Comparison of ENCODE assay signal across 17 cellular contexts in the genomic region with DNA sequence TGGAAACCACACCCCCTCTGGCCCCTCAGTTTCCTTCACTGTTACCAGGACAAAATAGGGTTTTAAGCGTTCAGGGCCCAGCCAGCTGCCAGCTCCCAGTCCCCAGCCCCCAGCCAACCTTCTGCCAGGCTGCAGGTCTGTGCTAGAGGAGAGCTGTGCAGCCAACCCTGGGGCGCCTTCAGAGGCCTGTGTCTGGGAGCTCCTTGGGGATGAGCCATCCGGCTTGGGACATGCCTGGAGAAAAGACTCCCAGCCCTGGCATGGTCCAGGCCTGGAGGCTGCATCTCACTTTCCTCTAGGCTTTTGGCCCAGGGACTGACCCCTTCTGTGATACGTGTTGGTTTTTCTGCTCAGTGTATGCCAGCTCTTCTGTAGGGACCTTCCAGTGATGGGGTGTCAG.
DNase-seq lines count a peak whose midpoint lies in the region; ATAC-seq lines count a peak whose summit lies in the region.
"Had no signal": no experiment of that assay in that cellular context is flagged by ENCODE, and none has a peak within 500 bp of the region (broad histone marks: within the 10 kb centered on the region; RNA-seq: fewer than 3 reads in every experiment).

No MANE protein-coding gene starts in this region.

- no peak overlapping the region for H2BK120ac ChIP-seq in neuronal stem cell (ENCODE audit: low read depth, low read length)

- no peaks in the 10 kb centered on the region for H3K36me3 ChIP-seq in neuronal stem cell (replicated peaks in 1 of 2; ENCODE audit: control insufficient read depth in 2 of 2, insufficient read depth in 2 of 2, low read length in 2 of 2)

- H3K4me3 Mint-ChIP-seq in stimulated activated memory B cell treated with anti-CD40 and anti-IgM and Interleukin-4, amounts not matched to agents 10 μg/mL and 1 μg/mL and 100 μg/mL, for 72 hours = no peak overlapping the region
- H3K4me3 Mint-ChIP-seq: CD4-positive, alpha-beta memory T cell; GM23338; H9 had no signal

- H3K14ac ChIP-seq in neuronal stem cell (ENCODE audit: low read length) = no peak overlapping the region

- H3K18ac ChIP-seq in neuronal stem cell (ENCODE audit: low read length) = peak overlapping the region; percentile 54

- no peak overlapping the region for H4K8ac ChIP-seq in neuronal stem cell (ENCODE audit: low read depth, low read length)

- no peak overlapping the region for H3K9ac ChIP-seq in neuronal stem cell (ENCODE audit: low read depth, low read length, poor library complexity)

- no peaks in the 10 kb centered on the region for H3K36me3 Mint-ChIP-seq in stimulated activated memory B cell treated with anti-CD40 and anti-IgM and Interleukin-4, amounts not matched to agents 10 μg/mL and 1 μg/mL and 100 μg/mL, for 72 hours
- H3K36me3 Mint-ChIP-seq: CD4-positive, alpha-beta memory T cell had no signal

- H2BK5ac ChIP-seq in neuronal stem cell (ENCODE audit: low read length) = no peak overlapping the region

- no peak overlapping the region for H2BK12ac ChIP-seq in neuronal stem cell (ENCODE audit: low read length)

- H3K4me2 ChIP-seq in neuronal stem cell (ENCODE audit: insufficient read depth, low read length, poor library complexity, severe bottlenecking) = no peak overlapping the region
- H3K4me2 ChIP-seq: GM23338 had no signal

- H3K27me3 Mint-ChIP-seq in stimulated activated memory B cell treated with anti-CD40 and anti-IgM and Interleukin-4, amounts not matched to agents 10 μg/mL and 1 μg/mL and 100 μg/mL, for 72 hours = no peaks in the 10 kb centered on the region

- no peak overlapping the region for H3K23ac ChIP-seq in neuronal stem cell (ENCODE audit: low read depth, low read length, poor library complexity)

- H3K4me3 ChIP-seq in right cardiac atrium (ENCODE audit: low read length) (no peak overlapping the region), neuronal stem cell (ENCODE audit: low read length in 2 of 2) (no peak overlapping the region)
- H3K4me3 ChIP-seq: GM12878, GM23338 had no signal

- no peak overlapping the region for H3K27ac Mint-ChIP-seq in stimulated activated memory B cell treated with anti-CD40 and anti-IgM and Interleukin-4, amounts not matched to agents 10 μg/mL and 1 μg/mL and 100 μg/mL, for 72 hours
- H3K27ac Mint-ChIP-seq: CD4-positive, alpha-beta memory T cell; GM23338; H9 had no signal

- intact Hi-C loops in cardiac septum (cut with DNase I) (no loop called here), right cardiac atrium (cut with DNase I) (no loop called here), posterior vena cava (cut with DNase I) (no loop called here)

- H3K9me3 ChIP-seq in right cardiac atrium (ENCODE audit: control insufficient read depth, low read length) (no peaks in the 10 kb centered on the region), neuronal stem cell (replicated peaks in 1 of 2; ENCODE audit: control insufficient read depth in 2 of 2, insufficient read depth in 1 of 2, low read depth in 1 of 2, low read length in 2 of 2) (no peaks in the 10 kb centered on the region)

- 94% methylated on average over 4 of the region's 4 CpGs for WGBS in right cardiac atrium
- no CpG with 5 or more reads among the region's 4 CpGs for WGBS in neuronal stem cell (ENCODE audit: extremely low coverage in 2 of 2, insufficient read length in 2 of 2, insufficient replicate concordance in 1 of 2), 2 donors

- H2AFZ ChIP-seq in neuronal stem cell (ENCODE audit: low read length) = no peak overlapping the region
- H2AFZ ChIP-seq: GM23338 had no signal

- H3K4me1 ChIP-seq in right cardiac atrium (ENCODE audit: control insufficient read depth, insufficient read depth, low read length) = no peaks in the 10 kb centered on the region
- H3K4me1 ChIP-seq in neuronal stem cell (ENCODE audit: control insufficient read depth in 2 of 2, insufficient read depth in 1 of 2, low read depth in 1 of 2, low read length in 2 of 2) = no peaks in the 10 kb centered on the region

- DNase-seq in cardiac septum (ENCODE audit: low spot score) = peak; percentile 71
- DNase-seq in right cardiac atrium = no peak
- no peak for DNase-seq in neuronal stem cell (ENCODE audit: low spot score)
- peak; percentile 69 for DNase-seq in posterior vena cava (ENCODE audit: low spot score)
- DNase-seq: C1 segment of cervical spinal cord; Calu3; CD4-positive, alpha-beta memory T cell; COR-L47; DMS79; EL; GDM1; H9 had no signal

- no peak for ATAC-seq in right cardiac atrium
- ATAC-seq in stimulated activated memory B cell treated with anti-CD40 and anti-IgM and Interleukin-4, amounts not matched to agents 10 μg/mL and 1 μg/mL and 100 μg/mL, for 72 hours = peak; percentile 5
- no peak for ATAC-seq in GM21576 (IDR thresholded peaks at IDR 0.05; ENCODE audit: unreplicated experiment)
- ATAC-seq: GM12878, GM23338, HCT116 had no signal

- peaks cover 1% of the 10 kb centered on the region for H3K79me1 ChIP-seq in neuronal stem cell (ENCODE audit: low read depth, low read length)

- H3K27me3 ChIP-seq in right cardiac atrium (ENCODE audit: control insufficient read depth, insufficient read depth) = no peaks in the 10 kb centered on the region
- no peaks in the 10 kb centered on the region for H3K27me3 ChIP-seq in neuronal stem cell (ENCODE audit: control insufficient read depth in 3 of 3, insufficient read depth in 3 of 3, low read depth in 1 of 3, low read length in 3 of 3)

- H3K4me1 Mint-ChIP-seq in stimulated activated memory B cell treated with anti-CD40 and anti-IgM and Interleukin-4, amounts not matched to agents 10 μg/mL and 1 μg/mL and 100 μg/mL, for 72 hours = no peaks in the 10 kb centered on the region
- H3K4me1 Mint-ChIP-seq: CD4-positive, alpha-beta memory T cell had no signal

- H2BK15ac ChIP-seq in neuronal stem cell (ENCODE audit: low read length) = no peak overlapping the region

- H3K27ac ChIP-seq in right cardiac atrium (ENCODE audit: low read length) (no peak overlapping the region), neuronal stem cell (replicated peaks; ENCODE audit: low read length) (no peak overlapping the region)

- no peaks in the 10 kb centered on the region for H3K9me3 Mint-ChIP-seq in stimulated activated memory B cell treated with anti-CD40 and anti-IgM and Interleukin-4, amounts not matched to agents 10 μg/mL and 1 μg/mL and 100 μg/mL, for 72 hours
- H3K9me3 Mint-ChIP-seq: GM23338 had no signal

- H4K91ac ChIP-seq in neuronal stem cell (ENCODE audit: low read depth, low read length, poor library complexity) = no peak overlapping the region

- H2AK5ac ChIP-seq in neuronal stem cell (ENCODE audit: low read depth, low read length) = no peak overlapping the region

- H3K4ac ChIP-seq in neuronal stem cell (ENCODE audit: low read length) = no peak overlapping the region

Comparison
In these comparisons a context has a peak if more than half of its experiments do, and no peak if none do; other contexts are left out.
1. DNase-seq: peak in cardiac septum (single experiment) and posterior vena cava (single experiment); none in right cardiac atrium (0 of 3) and neuronal stem cell (single experiment).